In the genomic region with DNA sequence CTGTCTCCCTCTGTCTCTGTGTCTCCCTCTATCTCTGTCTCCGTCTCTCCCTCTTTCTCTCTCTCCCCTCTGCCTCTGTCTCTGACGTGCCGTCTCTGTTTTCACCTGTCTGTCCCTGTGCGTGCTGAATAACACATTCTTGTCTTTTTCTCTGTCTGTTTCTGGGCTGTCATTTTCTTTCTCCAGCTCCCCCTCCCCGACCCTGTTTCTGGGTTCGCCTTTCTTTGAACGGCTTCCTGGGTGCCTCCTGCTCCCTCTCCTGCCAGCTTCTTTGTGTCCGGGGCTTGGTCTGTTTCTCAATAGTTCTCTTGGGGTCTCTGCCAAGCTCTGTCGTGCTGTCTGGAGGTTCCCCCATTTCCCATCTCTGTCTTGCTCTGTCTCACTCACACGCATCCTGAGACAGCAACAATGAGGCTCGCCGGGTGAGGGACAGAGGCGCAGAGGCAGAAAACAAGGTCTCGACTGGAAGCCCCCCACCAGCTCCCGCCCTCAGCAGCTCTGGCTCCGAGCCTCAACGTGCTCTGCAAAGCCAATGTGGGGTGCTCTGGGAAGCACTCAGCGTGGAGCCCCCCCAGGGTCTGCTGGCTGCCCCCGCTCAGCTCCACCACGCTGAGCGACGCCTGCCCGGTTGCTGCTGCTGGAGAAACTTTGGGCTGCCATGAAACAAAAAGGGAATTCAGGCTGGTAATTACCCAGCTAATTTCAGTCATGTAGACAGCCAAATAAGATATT, we compare ENCODE assay signal across 24 cellular contexts. TPM values are rescaled to one million over a fixed set of nuclear protein-coding genes. Genes with fewer than 3 reads are reported as not detected.
DNase-seq lines count a peak whose midpoint lies in the region; ATAC-seq and TF ChIP-seq lines count a peak whose summit lies in the region.
"Had no signal": no experiment of that assay in that cellular context is flagged by ENCODE, and none has a peak within 500 bp of the region (broad histone marks: within the 10 kb centered on the region; RNA-seq: fewer than 3 reads in every experiment).

No MANE protein-coding gene starts in this region.

- H3K9ac ChIP-seq in neural cell (ENCODE audit: low read length) = peak overlapping the region; percentile 12

- peaks cover 27% of the 10 kb centered on the region for H3K27me3 ChIP-seq in neural cell (ENCODE audit: insufficient read depth, low read depth, low read length)

- intact Hi-C loops in natural killer cell (cut with micrococcal nuclease) = no loop called here
- intact Hi-C loops in left colon (cut with DNase I, micrococcal nuclease) = no loop called here

- peaks cover 12 to 13% of the 10 kb centered on the region in 2 donors for H3K27me3 Mint-ChIP-seq in natural killer cell treated with Interleukin-12 subunit alpha and Interleukin-12 subunit beta and Interleukin-15 and Interleukin-18, amount 100 ng/mL, for 72 hours
- H3K27me3 Mint-ChIP-seq in natural killer cell (ENCODE audit: low read depth in 2 of 2) = peaks cover 20 to 26% of the 10 kb centered on the region in 2 donors
- peaks cover 40% of the 10 kb centered on the region for H3K27me3 Mint-ChIP-seq in activated CD8-positive, alpha-beta memory T cell treated with anti-CD3 and anti-CD28 coated beads, Interleukin-2, amount 10 ng/mL, durations not matched to agents 7 days and 5 days

- no peak overlapping the region for H2AFZ ChIP-seq in neural cell (ENCODE audit: low read depth, low read length)
- H2AFZ ChIP-seq: GM23338, PC-9 had no signal

- TF ChIP-seq CTCF in natural killer cell (IDR thresholded peaks at IDR 0.05) = no peak
- no peak for TF ChIP-seq CTCF in neural cell (IDR thresholded peaks at IDR 0.05; ENCODE audit: poor library complexity, severe bottlenecking)

- no peaks in the 10 kb centered on the region for H3K9me2 ChIP-seq in neural cell (ENCODE audit: insufficient read depth, low read length)

- ATAC-seq in natural killer cell treated with Interleukin-12 subunit alpha and Interleukin-12 subunit beta and Interleukin-15 and Interleukin-18, amount 100 ng/mL, for 72 hours = no peak
- ATAC-seq in natural killer cell (no peak), left colon (no peak)
- no peak for ATAC-seq in activated CD8-positive, alpha-beta memory T cell treated with anti-CD3 and anti-CD28 coated beads, Interleukin-2, amount 10 ng/mL, durations not matched to agents 7 days and 5 days
- ATAC-seq: GM23338 had no signal

- peak overlapping the region; percentile 28 for H3K4me3 ChIP-seq in neural cell (ENCODE audit: low read length)
- H3K4me3 ChIP-seq: GM23338, PC-9 had no signal

- H3K36me3 ChIP-seq in neural cell (ENCODE audit: insufficient read depth, low read length) = no peaks in the 10 kb centered on the region

- H3K9me3 Mint-ChIP-seq in natural killer cell treated with Interleukin-12 subunit alpha and Interleukin-12 subunit beta and Interleukin-15 and Interleukin-18, amount 100 ng/mL, for 72 hours = no peaks in the 10 kb centered on the region
- H3K9me3 Mint-ChIP-seq in natural killer cell = no peaks in the 10 kb centered on the region
- no peaks in the 10 kb centered on the region for H3K9me3 Mint-ChIP-seq in activated CD8-positive, alpha-beta memory T cell treated with anti-CD3 and anti-CD28 coated beads, Interleukin-2, amount 10 ng/mL, durations not matched to agents 7 days and 5 days (ENCODE audit: low read depth)
- H3K9me3 Mint-ChIP-seq: GM23338 had no signal

- no peaks in the 10 kb centered on the region for H4K20me1 ChIP-seq in neural cell (ENCODE audit: insufficient read depth)

- no peaks in the 10 kb centered on the region for H3K79me2 ChIP-seq in neural cell (replicated peaks; ENCODE audit: insufficient read depth, low read length)

- CTCF ChIA-PET in HEK293T (lab: Yijun Ruan, JAX) = no interaction called here
- CTCF ChIA-PET in activated CD8-positive, alpha-beta memory T cell treated with anti-CD3 and anti-CD28 coated beads, Interleukin-2, amount 10 ng/mL, durations not matched to agents 7 days and 5 days (lab: Charles Lee) = no interaction called here

- no peak for TF ChIP-seq EP300 in neural cell (conservative IDR thresholded peaks at IDR 0.05; ENCODE audit: poor library complexity, severe bottlenecking)

- no peak for TF ChIP-seq RAD21 in neural cell (conservative IDR thresholded peaks at IDR 0.05)

- no peak overlapping the region for H3K4me3 Mint-ChIP-seq in natural killer cell treated with Interleukin-12 subunit alpha and Interleukin-12 subunit beta and Interleukin-15 and Interleukin-18, amount 100 ng/mL, for 72 hours
- no peak overlapping the region for H3K4me3 Mint-ChIP-seq in natural killer cell
- H3K4me3 Mint-ChIP-seq in activated CD8-positive, alpha-beta memory T cell treated with anti-CD3 and anti-CD28 coated beads, Interleukin-2, amount 10 ng/mL, durations not matched to agents 7 days and 5 days = no peak overlapping the region
- H3K4me3 Mint-ChIP-seq: GM23338 had no signal

- no peak overlapping the region for H3K4me2 ChIP-seq in neural cell (ENCODE audit: low read length)
- H3K4me2 ChIP-seq: GM23338, PC-9 had no signal

- H3K27ac Mint-ChIP-seq in natural killer cell treated with Interleukin-12 subunit alpha and Interleukin-12 subunit beta and Interleukin-15 and Interleukin-18, amount 100 ng/mL, for 72 hours = no peak overlapping the region
- H3K27ac Mint-ChIP-seq in natural killer cell = no peak overlapping the region
- H3K27ac Mint-ChIP-seq in activated CD8-positive, alpha-beta memory T cell treated with anti-CD3 and anti-CD28 coated beads, Interleukin-2, amount 10 ng/mL, durations not matched to agents 7 days and 5 days = no peak overlapping the region
- H3K27ac Mint-ChIP-seq: CD8-positive, alpha-beta memory T cell; GM23338 had no signal

- H3K27ac ChIP-seq in neural cell (ENCODE audit: low read length) = no peak overlapping the region
- H3K27ac ChIP-seq: C4-2B, PC-9 had no signal

- H3K36me3 Mint-ChIP-seq in natural killer cell treated with Interleukin-12 subunit alpha and Interleukin-12 subunit beta and Interleukin-15 and Interleukin-18, amount 100 ng/mL, for 72 hours = no peaks in the 10 kb centered on the region
- no peaks in the 10 kb centered on the region for H3K36me3 Mint-ChIP-seq in natural killer cell
- no peaks in the 10 kb centered on the region for H3K36me3 Mint-ChIP-seq in activated CD8-positive, alpha-beta memory T cell treated with anti-CD3 and anti-CD28 coated beads, Interleukin-2, amount 10 ng/mL, durations not matched to agents 7 days and 5 days

- DNase-seq in natural killer cell treated with Interleukin-12 subunit alpha and Interleukin-12 subunit beta and Interleukin-15 and Interleukin-18, amount 100 ng/mL, for 72 hours (ENCODE audit: low spot score) = peak; percentile 48
- no peak for DNase-seq in natural killer cell
- DNase-seq in epidermal melanocyte (ENCODE audit: insufficient read length, low spot score) = peak; percentile 9
- DNase-seq in HEK293T (ENCODE audit: extremely low spot score) = no peak
- DNase-seq in left colon = no peak
- no peak for DNase-seq in activated CD8-positive, alpha-beta memory T cell treated with anti-CD3 and anti-CD28 coated beads, Interleukin-2, amount 10 ng/mL, durations not matched to agents 7 days and 5 days
- DNase-seq: AML-193, Calu3, DMS153, HCEC 1CT, NCI-H1105, NCI-H146, NCI-H2029, NCI-H2227 treated with DMSO at 0.1 percent for 48 hours, NCI-H510A treated with DMSO at 0.1 percent for 48 hours, NCI-H748 treated with DMSO at 0.1 percent for 48 hours, PC-9, RPMI8226, SIG-M5 had no signal

- no peaks in the 10 kb centered on the region for H3K4me1 Mint-ChIP-seq in natural killer cell treated with Interleukin-12 subunit alpha and Interleukin-12 subunit beta and Interleukin-15 and Interleukin-18, amount 100 ng/mL, for 72 hours (ENCODE audit: low read depth in 2 of 2)
- peaks cover 0 to 5% of the 10 kb centered on the region in 2 donors for H3K4me1 Mint-ChIP-seq in natural killer cell
- H3K4me1 Mint-ChIP-seq in activated CD8-positive, alpha-beta memory T cell treated with anti-CD3 and anti-CD28 coated beads, Interleukin-2, amount 10 ng/mL, durations not matched to agents 7 days and 5 days = no peaks in the 10 kb centered on the region

- no peaks in the 10 kb centered on the region for H3F3A ChIP-seq in neural cell (ENCODE audit: insufficient read depth, low read length, poor library complexity, severe bottlenecking)

- POLR2A ChIA-PET in HEK293T (lab: Yijun Ruan, JAX) = no interaction called here

- no peaks in the 10 kb centered on the region for H3K9me3 ChIP-seq in neural cell (ENCODE audit: low read length)

TF ChIP-seq in neural cell, 6 proteins besides CTCF, POLR2A, EP300 and RAD21 (continues in another document):
- TF ChIP-seq SMC3 (conservative IDR thresholded peaks at IDR 0.05; ENCODE audit: poor library complexity) (no peak), TAF1 (IDR thresholded peaks at IDR 0.05; ENCODE audit: low read depth) (no peak), POLR2AphosphoS5 (IDR thresholded peaks at IDR 0.05) (no peak)

TF ChIP-seq in HEK293T, 16 proteins besides CTCF, POLR2A, EP300 and RAD21:
- no peak for TF ChIP-seq NFRKB (IDR thresholded peaks at IDR 0.05)
- no peak for TF ChIP-seq ELF4 (IDR thresholded peaks at IDR 0.05)
- no peak for TF ChIP-seq LEF1 (IDR thresholded peaks at IDR 0.05; ENCODE audit: borderline replicate concordance)
- no peak for TF ChIP-seq ZNF384 (IDR thresholded peaks at IDR 0.05)
- TF ChIP-seq SUZ12 (IDR thresholded peaks at IDR 0.05) = no peak
- TF ChIP-seq, protein P1, sequence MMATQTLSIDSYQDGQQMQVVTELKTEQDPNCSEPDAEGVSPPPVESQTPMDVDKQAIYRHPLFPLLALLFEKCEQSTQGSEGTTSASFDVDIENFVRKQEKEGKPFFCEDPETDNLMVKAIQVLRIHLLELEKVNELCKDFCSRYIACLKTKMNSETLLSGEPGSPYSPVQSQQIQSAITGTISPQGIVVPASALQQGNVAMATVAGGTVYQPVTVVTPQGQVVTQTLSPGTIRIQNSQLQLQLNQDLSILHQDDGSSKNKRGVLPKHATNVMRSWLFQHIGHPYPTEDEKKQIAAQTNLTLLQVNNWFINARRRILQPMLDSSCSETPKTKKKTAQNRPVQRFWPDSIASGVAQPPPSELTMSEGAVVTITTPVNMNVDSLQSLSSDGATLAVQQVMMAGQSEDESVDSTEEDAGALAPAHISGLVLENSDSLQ (IDR thresholded peaks at IDR 0.05) = no peak
- no peak for TF ChIP-seq SP1 (IDR thresholded peaks at IDR 0.05)
- no peak for TF ChIP-seq HDGF (IDR thresholded peaks at IDR 0.05; ENCODE audit: borderline replicate concordance)
- TF ChIP-seq L3MBTL2 (conservative IDR thresholded peaks at IDR 0.05) = no peak
- TF ChIP-seq FOXK2 (IDR thresholded peaks at IDR 0.05) = no peak
- no peak for TF ChIP-seq TARDBP (IDR thresholded peaks at IDR 0.05)
- TF ChIP-seq BHLHE40 (IDR thresholded peaks at IDR 0.05; ENCODE audit: borderline replicate concordance) = no peak
- no peak for TF ChIP-seq FOXA1 (IDR thresholded peaks at IDR 0.05)
- TF ChIP-seq ARNT (IDR thresholded peaks at IDR 0.05) = no peak

RNA-seq across cellular contexts. Expression of a gene that starts 3.4 kb away (rescaled TPM):
- not detected for total RNA-seq in natural killer cell treated with Interleukin-12 subunit alpha and Interleukin-12 subunit beta and Interleukin-15 and Interleukin-18, amount 100 ng/mL, for 72 hours
- total RNA-seq in natural killer cell = not detected
- 5.1 and 7.6 TPM in 2 replicates for polyA plus RNA-seq in neural cell
- 5.1 and 5.6 TPM in 2 replicates for polyA minus RNA-seq in neural cell
- total RNA-seq in left colon = 1 to 10 TPM; 2.7 to 3.5 TPM
- total RNA-seq in activated CD8-positive, alpha-beta memory T cell treated with anti-CD3 and anti-CD28 coated beads, Interleukin-2, amount 10 ng/mL, durations not matched to agents 7 days and 5 days = 1 to 10 TPM in 1 of 2 experiments, under 1 TPM in 1; 0.14 to 1.3 TPM
- polyA plus RNA-seq: AG04450; CD8-positive, alpha-beta memory T cell had no signal

Comparison
In these comparisons a context has a peak if more than half of its experiments do, and no peak if none do; other contexts are left out.
1. DNase-seq: peak in natural killer cell treated with Interleukin-12 subunit alpha and Interleukin-12 subunit beta and Interleukin-15 and Interleukin-18, amount 100 ng/mL, for 72 hours (single experiment) and epidermal melanocyte (single experiment); none in natural killer cell (single experiment), HEK293T (single experiment), left colon (0 of 2) and activated CD8-positive, alpha-beta memory T cell treated with anti-CD3 and anti-CD28 coated beads, Interleukin-2, amount 10 ng/mL, durations not matched to agents 7 days and 5 days (single experiment).